In the genomic region with DNA sequence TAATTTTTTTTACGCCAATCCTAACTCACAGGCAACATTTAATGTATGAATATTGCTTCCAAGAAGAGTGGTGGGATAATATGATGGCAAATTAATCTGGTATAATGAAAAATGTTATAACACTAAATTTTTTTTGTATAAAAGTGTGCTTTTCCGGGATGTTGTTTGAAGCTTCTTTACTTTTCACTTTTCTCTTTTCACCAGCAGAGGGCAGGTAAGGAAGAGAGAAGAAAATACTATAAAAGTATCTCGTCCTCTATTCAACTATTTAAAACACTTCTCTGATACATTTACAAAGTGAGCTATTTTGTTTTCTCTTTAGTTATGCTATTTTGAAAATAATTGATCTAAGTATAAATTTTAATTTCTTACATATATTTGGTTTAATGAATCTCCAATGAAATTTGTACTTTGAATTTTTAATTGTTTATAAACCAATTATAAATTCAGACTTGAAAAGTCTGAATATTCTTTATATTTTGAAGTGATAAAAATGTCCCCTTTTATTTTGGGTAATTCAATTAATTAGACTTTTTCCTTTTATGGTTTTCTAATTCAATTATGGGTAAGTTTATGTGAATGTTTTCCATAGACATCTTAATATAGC, we compare ENCODE assay signal across 11 cellular contexts. TPM values are rescaled to one million over a fixed set of nuclear protein-coding genes. Genes with fewer than 3 reads are reported as not detected.
DNase-seq lines count a peak whose midpoint lies in the region; ATAC-seq, FAIRE-seq and TF ChIP-seq lines count a peak whose summit lies in the region.
"Had no signal": no experiment of that assay in that cellular context is flagged by ENCODE, and none has a peak within 500 bp of the region (broad histone marks: within the 10 kb centered on the region; RNA-seq: fewer than 3 reads in every experiment).

No MANE protein-coding gene starts in this region.

- no peaks in the 10 kb centered on the region for H3K9me3 ChIP-seq in pancreas
- H3K9me3 ChIP-seq: HAP-1 had no signal

- intact Hi-C loops in pancreas (cut with DNase I), result loop anchor here in 1 of 3 donors (10.0 kb wide), 1 partner anchor 256 kb away; no protein-coding TSS in a partner anchor

- no peak overlapping the region for H3K27ac ChIP-seq in pancreas
- H3K27ac ChIP-seq: epithelial cell of prostate had no signal

- TF ChIP-seq CTCF in AG09309 (IDR thresholded peaks at IDR 0.05; ENCODE audit: control insufficient read depth, insufficient read depth, low read depth, low read length, missing control alignments) (peak; percentile 55), pancreas (IDR thresholded peaks at IDR 0.05) (peak; percentile 21 to 46 (median 42))

- no peak overlapping the region for H3K4me3 ChIP-seq in AG09309 (ENCODE audit: control insufficient read depth, low read depth, low read length)
- H3K4me3 ChIP-seq in pancreas, result no peak overlapping the region
- H3K4me3 ChIP-seq: HAP-1 had no signal

- 29 to 30% methylated on average over 3 of the region's 3 CpGs for WGBS in pancreas, 2 donors

- H3K36me3 ChIP-seq in pancreas, result no peaks in the 10 kb centered on the region
- H3K36me3 ChIP-seq: HAP-1 had no signal

- DNase-seq in AG09309 (ENCODE audit: low read depth), result no peak
- peak; percentile 13 for DNase-seq in NCI-H2196 treated with DMSO at 0.1 percent for 48 hours (lab: John Stamatoyannopoulos, UW; ENCODE audit: unreplicated experiment)
- peak; percentile 53 for DNase-seq in dedifferentiated amniotic fluid mesenchymal stem cell (ENCODE audit: extremely low spot score)
- no peak for DNase-seq in pancreas
- no peak for DNase-seq in activated CD4-positive, CD25-positive, alpha-beta regulatory T cell treated with anti-CD3 and anti-CD28 coated beads, Interleukin-2, amount 50 U/mL, for 72 hours

- FAIRE-seq in pancreas (lab: Jason Lieb, UNC), result peak; percentile 96

- H3K27me3 ChIP-seq in pancreas, result no peaks in the 10 kb centered on the region

- no peaks in the 10 kb centered on the region for H3K4me1 ChIP-seq in pancreas
- H3K4me1 ChIP-seq: HAP-1 had no signal

- ATAC-seq in GM19395 (IDR thresholded peaks at IDR 0.05; ENCODE audit: unreplicated experiment) (peak; percentile 74), pancreas (peak in 3 of 4 donors; percentile 67 to 78 (median 72)), HG03342 (IDR thresholded peaks at IDR 0.05; ENCODE audit: unreplicated experiment) (no peak), HG02840 (IDR thresholded peaks at IDR 0.05; ENCODE audit: low FRiP score, unreplicated experiment) (no peak)

RNA-seq across cellular contexts. Expression of a gene that starts 20.7 kb away (rescaled TPM):
- total RNA-seq in pancreas, result 100 to 1,000 TPM; 265 to 460 (median 306) TPM
- 100 to 1,000 TPM; 124 to 247 TPM for polyA plus RNA-seq in pancreas

RNA-seq across cellular contexts. Expression of a gene that starts 31.8 kb away (rescaled TPM):
- not detected for total RNA-seq in pancreas
- polyA plus RNA-seq in pancreas, result not detected
- total RNA-seq: urinary bladder had no signal
- polyA plus RNA-seq: urinary bladder had no signal

Comparison
In these comparisons a context has a peak if more than half of its experiments do, and no peak if none do; other contexts are left out.
1. DNase-seq: peak in NCI-H2196 treated with DMSO at 0.1 percent for 48 hours (single experiment) and dedifferentiated amniotic fluid mesenchymal stem cell (single experiment); none in AG09309 (single experiment), pancreas (0 of 6) and activated CD4-positive, CD25-positive, alpha-beta regulatory T cell treated with anti-CD3 and anti-CD28 coated beads, Interleukin-2, amount 50 U/mL, for 72 hours (single experiment).
2. ATAC-seq: peak in GM19395 (single experiment) and pancreas (3 of 4); none in HG03342 (single experiment) and HG02840 (single experiment).